In genomic region chr3:171200052-171201029, GRCh38 we compare ENCODE assay signal across 21 cellular contexts.
DNase-seq lines count a peak whose midpoint lies in the region; ATAC-seq, FAIRE-seq and TF ChIP-seq lines count a peak whose summit lies in the region.
"Had no signal": no experiment of that assay in that cellular context is flagged by ENCODE, and none has a peak within 500 bp of the region (broad histone marks: within the 10 kb centered on the region; RNA-seq: fewer than 3 reads in every experiment).

No MANE protein-coding gene starts in this region.

- no peak overlapping the region for H3K18ac ChIP-seq in H9 (ENCODE audit: insufficient read length, low read depth, low read length)

- H4K91ac ChIP-seq in H9 (ENCODE audit: insufficient read length, low read depth, low read length): no peak overlapping the region

- H3K27me3 Mint-ChIP-seq in H9 (ENCODE audit: low read depth) (no peaks in the 10 kb centered on the region), nephron (ENCODE audit: low read depth) (no peaks in the 10 kb centered on the region)
- H3K27me3 Mint-ChIP-seq: CD8-positive, alpha-beta memory T cell; central memory CD8-positive, alpha-beta T cell had no signal

- no peak overlapping the region for H4K5ac ChIP-seq in H9 (ENCODE audit: insufficient read length, low read depth, low read length)

- intact Hi-C loops in K562 (cut with micrococcal nuclease) (no loop called here), posterior cingulate gyrus (cut with DNase I) (no loop called here)

- no peak overlapping the region for H3K23ac ChIP-seq in H9 (ENCODE audit: insufficient read length, low read depth, low read length)

- no peaks in the 10 kb centered on the region for H3K36me3 ChIP-seq in K562 (ENCODE audit: control insufficient read depth, insufficient read depth, low read length)
- H3K36me3 ChIP-seq: MG63, SJCRH30, WERI-Rb-1 had no signal

- H2BK12ac ChIP-seq in H9 (ENCODE audit: insufficient read length, low read depth, low read length): no peak overlapping the region

- H3K56ac ChIP-seq in H9 (ENCODE audit: insufficient read length, low read depth, low read length): no peak overlapping the region

- no peak overlapping the region for H3K4me3 Mint-ChIP-seq in H9
- H3K4me3 Mint-ChIP-seq in nephron: no peak overlapping the region
- H3K4me3 Mint-ChIP-seq: CD8-positive, alpha-beta memory T cell; central memory CD8-positive, alpha-beta T cell had no signal

- H2BK120ac ChIP-seq in H9 (ENCODE audit: low read depth, low read length, poor library complexity, severe bottlenecking): no peak overlapping the region

- H2AK5ac ChIP-seq in H9 (ENCODE audit: insufficient read length, low read length): no peak overlapping the region

- H3K27ac Mint-ChIP-seq in H9 (peak overlapping the region in 2 of 3 experiments; percentile 15 to 79; a peak in 3 of 7 replicates), nephron (peak overlapping the region in 2 of 3 experiments; percentile 16 to 23)

- H4K20me1 ChIP-seq in H9 (ENCODE audit: control insufficient read depth, insufficient read depth, insufficient read length): no peaks in the 10 kb centered on the region
- no peaks in the 10 kb centered on the region for H4K20me1 ChIP-seq in K562 (replicated peaks; ENCODE audit: control insufficient read depth, insufficient read depth, low read length)

- H3K4me3 ChIP-seq in K562: no peak overlapping the region
- H3K4me3 ChIP-seq: MG63, SJCRH30 had no signal

- TF ChIP-seq POLR2A in K562 (conservative IDR thresholded peaks at IDR 0.05): no peak

- H2AFZ ChIP-seq in H9 (ENCODE audit: low read length) (no peak overlapping the region), K562 (ENCODE audit: low read depth, low read length) (no peak overlapping the region)

- H3K79me1 ChIP-seq in H9 (ENCODE audit: insufficient read depth, low read depth, low read length, poor library complexity, severe bottlenecking): no peaks in the 10 kb centered on the region

- H2BK5ac ChIP-seq in H9 (ENCODE audit: insufficient read length, low read length): no peak overlapping the region

- H3T11ph ChIP-seq in H9 (ENCODE audit: low read length): no peak overlapping the region

- POLR2A ChIA-PET in K562 (lab: Yijun Ruan, JAX): interaction anchor here (0.6 kb wide), 1 partner anchor 54 kb away, joined by 3 read pairs; no protein-coding TSS in a partner anchor

- H3K14ac ChIP-seq in H9 (ENCODE audit: insufficient read depth, low read length): no peak overlapping the region

- H3K79me2 ChIP-seq in H9 (ENCODE audit: insufficient read depth, low read length): no peaks in the 10 kb centered on the region
- H3K79me2 ChIP-seq in K562 (ENCODE audit: control insufficient read depth, insufficient read depth, low read length): no peaks in the 10 kb centered on the region; the same call in 2 of the 3 replicates

- no peak overlapping the region for H4K8ac ChIP-seq in H9 (replicated peaks; ENCODE audit: insufficient read length, low read depth, low read length)

- no peaks in the 10 kb centered on the region for H3K9me1 ChIP-seq in K562 (ENCODE audit: control insufficient read depth, insufficient read depth, low read length)

- H3K4me2 ChIP-seq in H9 (ENCODE audit: insufficient read depth, insufficient read length, low read length) (no peak overlapping the region), K562 (ENCODE audit: insufficient read depth, low read length) (no peak overlapping the region)

- FAIRE-seq in K562 (lab: Jason Lieb, UNC): no peak
- FAIRE-seq in GM19239 (lab: Jason Lieb, UNC): no peak

- H3K27me3 ChIP-seq in H9 (ENCODE audit: insufficient read depth, low read length) (no peaks in the 10 kb centered on the region), K562 (ENCODE audit: control insufficient read depth in 2 of 2, insufficient read depth in 2 of 2, low read length in 2 of 2) (no peaks in the 10 kb centered on the region)
- H3K27me3 ChIP-seq: MG63, SJCRH30 had no signal

- H3K9ac ChIP-seq in H9 (ENCODE audit: extremely low read depth, insufficient read length, low read length) (no peak overlapping the region), K562 (ENCODE audit: insufficient read depth in 1 of 2, low read depth in 2 of 2, low read length in 2 of 2) (no peak overlapping the region)

- BruUV-seq in K562 (replicated peaks; lab: Mats Ljungman, UMichigan): no TSS peak

- H3K36me3 Mint-ChIP-seq in H9 (ENCODE audit: insufficient read depth in 1 of 3, low read depth in 3 of 3) (peaks cover 0 to 5% (median 0%) of the 10 kb centered on the region in 3 experiments; a peak in 2 of 7 replicates), nephron (ENCODE audit: low read depth) (no peaks in the 10 kb centered on the region)

- no CpG with 5 or more reads among the region's 4 CpGs for WGBS in H9 (ENCODE audit: extremely low coverage, insufficient read length, low lambda C conversion rate)
- WGBS in K562 (ENCODE audit: insufficient coverage, low coverage, missing lambda C conversion rate): 30% methylated on average over 4 of the region's 4 CpGs

- no peak overlapping the region for H3K4ac ChIP-seq in H9 (ENCODE audit: low read depth, low read length)

- no peak for TF ChIP-seq RAD21 in K562 (CRISPR knock-in tag; conservative IDR thresholded peaks at IDR 0.05 in 1 of 2, IDR thresholded peaks at IDR 0.05 in 1 of 2)

- no peak for TF ChIP-seq EP300 in K562 (IDR thresholded peaks at IDR 0.05; ENCODE audit: low read length)

- no peak overlapping the region for H3K27ac ChIP-seq in H9 (ENCODE audit: insufficient read length, low read depth, low read length)
- H3K27ac ChIP-seq in K562 (ENCODE audit: extremely low read depth, low read depth, low read length): 0 out of 3 replicates have a peak overlapping the region, but pooled peaks have one; percentile 1
- H3K27ac ChIP-seq: SJCRH30, WERI-Rb-1 had no signal

- CTCF ChIA-PET in K562 (lab: Yijun Ruan, JAX; ENCODE audit: low intra/inter-chr PET ratio): no interaction called here

- H3K9me3 ChIP-seq in H9 (ENCODE audit: control insufficient read depth, low read depth, low read length) (no peaks in the 10 kb centered on the region), K562 (replicated peaks; ENCODE audit: control insufficient read depth, insufficient read depth, low read depth, low read length) (no peaks in the 10 kb centered on the region; the same call in 1 of the 2 replicates)
- H3K9me3 ChIP-seq: SJCRH30 had no signal

- no peak overlapping the region for H2BK15ac ChIP-seq in H9 (ENCODE audit: low read depth, low read length)

- peaks cover 12 to 16% of the 10 kb centered on the region in 2 experiments for H3K4me1 Mint-ChIP-seq in H9
- peaks cover 24% of the 10 kb centered on the region for H3K4me1 Mint-ChIP-seq in nephron

- no peak overlapping the region for H2BK20ac ChIP-seq in H9 (ENCODE audit: low read depth, low read length, poor library complexity, severe bottlenecking)

- no peaks in the 10 kb centered on the region for H3K23me2 ChIP-seq in H9 (ENCODE audit: insufficient read length, low read depth, low read length, poor library complexity, severe bottlenecking)

- ATAC-seq in K562: peak; percentile 63

- TF ChIP-seq CTCF in H9 (conservative IDR thresholded peaks at IDR 0.05): no peak
- no peak for TF ChIP-seq CTCF in K562 (IDR thresholded peaks at IDR 0.05 in 2 of 3, conservative IDR thresholded peaks at IDR 0.05 in 1 of 3; ENCODE audit: insufficient read depth in 2 of 3, low read depth in 1 of 3, low read length in 3 of 3)
- TF ChIP-seq CTCF in nephron (IDR thresholded peaks at IDR 0.05; ENCODE audit: unreplicated experiment in 3 of 3): no peak

- DNase-seq in H9 (no peak), MV-4-11 (lab: John Stamatoyannopoulos, UW) (peak; percentile 90), K562 (ENCODE audit: extremely low read depth in 1 of 4, low spot score in 3 of 4) (peak in 1 of 4 experiments; percentile 26), posterior cingulate gyrus (no peak), DMS53 (lab: John Stamatoyannopoulos, UW) (no peak), GM19239 (ENCODE audit: insufficient read length, low spot score) (no peak)
- no peak for DNase-seq in activated naive CD4-positive, alpha-beta T cell treated with Interleukin-2 at 50 U/mL for 16 hours
- DNase-seq: activated CD4-positive, alpha-beta T cell treated with anti-CD3 and anti-CD28 coated beads, Interleukin-2, amount 50 U/mL, for 48 hours; activated gamma-delta T cell treated with Interleukin-2 at 50 U/mL for 16 hours; amygdala; CD8-positive, alpha-beta memory T cell; effector CD4-positive, alpha-beta T cell; MG63; NCI-H2171; NCI-H526; OCI-M1; SJCRH30; stimulated activated CD8-positive, alpha-beta memory T cell treated with anti-CD3 and anti-CD28 coated beads, Interleukin-4, amount 100 ng/mL, for 48 hours; WERI-Rb-1 had no signal

- in situ Hi-C loops in K562 (cut with MboI): no loop called here

- H3K4me1 ChIP-seq in H9 (ENCODE audit: insufficient read depth, low read length) (peaks cover 2% of the 10 kb centered on the region; the same call in 1 of the 2 replicates), K562 (replicated peaks in 1 of 2; ENCODE audit: control insufficient read depth in 2 of 2, insufficient read depth in 2 of 2, low read length in 2 of 2) (peaks cover 0 to 29% of the 10 kb centered on the region in 2 experiments; a peak in 2 of 5 replicates)

- H3K9me3 Mint-ChIP-seq in H9 (no peaks in the 10 kb centered on the region), nephron (no peaks in the 10 kb centered on the region)
- H3K9me3 Mint-ChIP-seq: CD8-positive, alpha-beta memory T cell had no signal

TF ChIP-seq in K562, 482 proteins besides CTCF, POLR2A, EP300 and RAD21 (continues in another document):
- TF ChIP-seq, protein P1, sequence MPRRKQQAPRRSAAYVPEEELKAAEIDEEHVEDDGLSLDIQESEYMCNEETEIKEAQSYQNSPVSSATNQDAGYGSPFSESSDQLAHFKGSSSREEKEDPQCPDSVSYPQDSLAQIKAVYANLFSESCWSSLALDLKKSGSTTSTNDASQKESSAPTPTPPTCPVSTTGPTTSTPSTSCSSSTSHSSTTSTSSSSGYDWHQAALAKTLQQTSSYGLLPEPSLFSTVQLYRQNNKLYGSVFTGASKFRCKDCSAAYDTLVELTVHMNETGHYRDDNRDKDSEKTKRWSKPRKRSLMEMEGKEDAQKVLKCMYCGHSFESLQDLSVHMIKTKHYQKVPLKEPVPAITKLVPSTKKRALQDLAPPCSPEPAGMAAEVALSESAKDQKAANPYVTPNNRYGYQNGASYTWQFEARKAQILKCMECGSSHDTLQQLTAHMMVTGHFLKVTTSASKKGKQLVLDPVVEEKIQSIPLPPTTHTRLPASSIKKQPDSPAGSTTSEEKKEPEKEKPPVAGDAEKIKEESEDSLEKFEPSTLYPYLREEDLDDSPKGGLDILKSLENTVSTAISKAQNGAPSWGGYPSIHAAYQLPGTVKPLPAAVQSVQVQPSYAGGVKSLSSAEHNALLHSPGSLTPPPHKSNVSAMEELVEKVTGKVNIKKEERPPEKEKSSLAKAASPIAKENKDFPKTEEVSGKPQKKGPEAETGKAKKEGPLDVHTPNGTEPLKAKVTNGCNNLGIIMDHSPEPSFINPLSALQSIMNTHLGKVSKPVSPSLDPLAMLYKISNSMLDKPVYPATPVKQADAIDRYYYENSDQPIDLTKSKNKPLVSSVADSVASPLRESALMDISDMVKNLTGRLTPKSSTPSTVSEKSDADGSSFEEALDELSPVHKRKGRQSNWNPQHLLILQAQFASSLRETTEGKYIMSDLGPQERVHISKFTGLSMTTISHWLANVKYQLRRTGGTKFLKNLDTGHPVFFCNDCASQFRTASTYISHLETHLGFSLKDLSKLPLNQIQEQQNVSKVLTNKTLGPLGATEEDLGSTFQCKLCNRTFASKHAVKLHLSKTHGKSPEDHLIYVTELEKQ (CRISPR knock-in tag; IDR thresholded peaks at IDR 0.05): no peak
- 0 out of 2 replicates have a peak, but pooled peaks have one; percentile 33 for TF ChIP-seq ELF2 (CRISPR knock-in tag; IDR thresholded peaks at IDR 0.05)
